Comparison of ENCODE assay signal across 14 cellular contexts in genomic region chr4:84032372-84032771, GRCh38.
DNase-seq lines count a peak whose midpoint lies in the region; ATAC-seq and TF ChIP-seq lines count a peak whose summit lies in the region.
"Had no signal": no experiment of that assay in that cellular context is flagged by ENCODE, and none has a peak within 500 bp of the region (broad histone marks: within the 10 kb centered on the region; RNA-seq: fewer than 3 reads in every experiment).

No MANE protein-coding gene starts in this region.

- H3K4me3 Mint-ChIP-seq in CD4-positive, alpha-beta T cell, result no peak overlapping the region
- H3K4me3 Mint-ChIP-seq in activated CD4-positive, alpha-beta T cell treated with anti-CD3 and anti-CD28 coated beads for 36 hours, result no peak overlapping the region

- no peak for TF ChIP-seq CTCF in CD4-positive, alpha-beta T cell (IDR thresholded peaks at IDR 0.05)

- CTCF ChIA-PET in CD4-positive, alpha-beta T cell (lab: Charles Lee), result no interaction called here
- CTCF ChIA-PET in activated CD4-positive, alpha-beta T cell treated with anti-CD3 and anti-CD28 coated beads for 36 hours (lab: Charles Lee), result no interaction called here

- no peaks in the 10 kb centered on the region for H3K36me3 Mint-ChIP-seq in CD4-positive, alpha-beta T cell (ENCODE audit: low read depth)
- H3K36me3 Mint-ChIP-seq in activated CD4-positive, alpha-beta T cell treated with anti-CD3 and anti-CD28 coated beads for 36 hours (ENCODE audit: low read depth), result no peaks in the 10 kb centered on the region

- no peaks in the 10 kb centered on the region for H3K9me3 Mint-ChIP-seq in CD4-positive, alpha-beta T cell
- H3K9me3 Mint-ChIP-seq in activated CD4-positive, alpha-beta T cell treated with anti-CD3 and anti-CD28 coated beads for 36 hours (ENCODE audit: low read depth), result no peaks in the 10 kb centered on the region

- no peaks in the 10 kb centered on the region for H3K27me3 ChIP-seq in CD4-positive, alpha-beta T cell (ENCODE audit: control insufficient read depth, insufficient read depth, low read length)
- H3K27me3 ChIP-seq: SJSA1 had no signal

- H3K9me3 ChIP-seq in CD4-positive, alpha-beta T cell (ENCODE audit: control insufficient read depth, low read length), result no peaks in the 10 kb centered on the region
- H3K9me3 ChIP-seq: Caco-2, SJSA1 had no signal

- ATAC-seq in GM19025 (IDR thresholded peaks at IDR 0.05; ENCODE audit: low read depth, unreplicated experiment) (peak; percentile 73), HG02610 (IDR thresholded peaks at IDR 0.05; ENCODE audit: unreplicated experiment) (peak; percentile 80), HG03378 (IDR thresholded peaks at IDR 0.05; ENCODE audit: unreplicated experiment) (peak; percentile 81), SK-N-SH treated with all-trans-retinoic acid at 6 μM for 48 hours (no peak), GM19324 (IDR thresholded peaks at IDR 0.05; ENCODE audit: low FRiP score, unreplicated experiment) (no peak)
- no peak for ATAC-seq in CD4-positive, alpha-beta T cell (ENCODE audit: poor library complexity)
- ATAC-seq in activated CD4-positive, alpha-beta T cell treated with anti-CD3 and anti-CD28 coated beads for 36 hours, result no peak
- ATAC-seq: left cardiac atrium had no signal

- H3K27me3 Mint-ChIP-seq in CD4-positive, alpha-beta T cell, result no peaks in the 10 kb centered on the region
- no peaks in the 10 kb centered on the region for H3K27me3 Mint-ChIP-seq in activated CD4-positive, alpha-beta T cell treated with anti-CD3 and anti-CD28 coated beads for 36 hours

- intact Hi-C loops in CD4-positive, alpha-beta T cell (cut with DNase I, micrococcal nuclease), result no loop called here
- intact Hi-C loops in activated CD4-positive, alpha-beta T cell treated with anti-CD3 and anti-CD28 coated beads for 36 hours (cut with DNase I, micrococcal nuclease), result no loop called here

- DNase-seq in cerebellum (ENCODE audit: low spot score), result peak; percentile 41
- DNase-seq in CD4-positive, alpha-beta T cell, result no peak
- DNase-seq in activated CD4-positive, alpha-beta T cell treated with anti-CD3 and anti-CD28 coated beads for 36 hours, result no peak
- DNase-seq: activated naive CD4-positive, alpha-beta T cell; Caco-2; left cardiac atrium; NCI-H187 treated with DMSO at 0.1 percent for 48 hours; stimulated activated CD4-positive, alpha-beta T cell treated with anti-CD3 and anti-CD28 coated beads, Interleukin-1b, Interleukin-23, amount 100 ng/mL, for 48 hours had no signal

- no peak overlapping the region for H3K27ac ChIP-seq in CD4-positive, alpha-beta T cell (ENCODE audit: low read depth, low read length)
- H3K27ac ChIP-seq: SJSA1 had no signal

- H3K4me1 Mint-ChIP-seq in CD4-positive, alpha-beta T cell (ENCODE audit: low read depth), result no peaks in the 10 kb centered on the region
- no peaks in the 10 kb centered on the region for H3K4me1 Mint-ChIP-seq in activated CD4-positive, alpha-beta T cell treated with anti-CD3 and anti-CD28 coated beads for 36 hours

- POLR2A ChIA-PET in CD4-positive, alpha-beta T cell (lab: Charles Lee), result no interaction called here
- POLR2A ChIA-PET in activated CD4-positive, alpha-beta T cell treated with anti-CD3 and anti-CD28 coated beads for 36 hours (lab: Charles Lee), result no interaction called here

- no peak overlapping the region for H3K27ac Mint-ChIP-seq in CD4-positive, alpha-beta T cell
- H3K27ac Mint-ChIP-seq in activated CD4-positive, alpha-beta T cell treated with anti-CD3 and anti-CD28 coated beads for 36 hours, result no peak overlapping the region

TF ChIP-seq in SK-N-SH treated with all-trans-retinoic acid at 6 μM for 48 hours, 23 proteins besides CTCF, POLR2A, EP300 and RAD21:
- TF ChIP-seq POU6F1 (CRISPR knock-in tag; IDR thresholded peaks at IDR 0.05; ENCODE audit: borderline replicate concordance, low read depth) (no peak), ISL1 (CRISPR knock-in tag; IDR thresholded peaks at IDR 0.05) (no peak), ZC3H10 (CRISPR knock-in tag; IDR thresholded peaks at IDR 0.05) (no peak), ESRRG (CRISPR knock-in tag; IDR thresholded peaks at IDR 0.05) (no peak), ZNF70 (CRISPR knock-in tag; IDR thresholded peaks at IDR 0.05) (no peak), ZNF8 (CRISPR knock-in tag; IDR thresholded peaks at IDR 0.05) (no peak), CSDC2 (CRISPR knock-in tag; IDR thresholded peaks at IDR 0.05) (no peak), PPARA (CRISPR knock-in tag; IDR thresholded peaks at IDR 0.05; ENCODE audit: borderline replicate concordance) (no peak), RARB (CRISPR knock-in tag; IDR thresholded peaks at IDR 0.05) (no peak), BACH2 (CRISPR knock-in tag; IDR thresholded peaks at IDR 0.05; ENCODE audit: borderline replicate concordance) (no peak), PATZ1 (CRISPR knock-in tag; IDR thresholded peaks at IDR 0.05; ENCODE audit: borderline replicate concordance) (no peak), TOX (CRISPR knock-in tag; IDR thresholded peaks at IDR 0.05; ENCODE audit: borderline replicate concordance) (no peak)
- TF ChIP-seq, protein P1, sequence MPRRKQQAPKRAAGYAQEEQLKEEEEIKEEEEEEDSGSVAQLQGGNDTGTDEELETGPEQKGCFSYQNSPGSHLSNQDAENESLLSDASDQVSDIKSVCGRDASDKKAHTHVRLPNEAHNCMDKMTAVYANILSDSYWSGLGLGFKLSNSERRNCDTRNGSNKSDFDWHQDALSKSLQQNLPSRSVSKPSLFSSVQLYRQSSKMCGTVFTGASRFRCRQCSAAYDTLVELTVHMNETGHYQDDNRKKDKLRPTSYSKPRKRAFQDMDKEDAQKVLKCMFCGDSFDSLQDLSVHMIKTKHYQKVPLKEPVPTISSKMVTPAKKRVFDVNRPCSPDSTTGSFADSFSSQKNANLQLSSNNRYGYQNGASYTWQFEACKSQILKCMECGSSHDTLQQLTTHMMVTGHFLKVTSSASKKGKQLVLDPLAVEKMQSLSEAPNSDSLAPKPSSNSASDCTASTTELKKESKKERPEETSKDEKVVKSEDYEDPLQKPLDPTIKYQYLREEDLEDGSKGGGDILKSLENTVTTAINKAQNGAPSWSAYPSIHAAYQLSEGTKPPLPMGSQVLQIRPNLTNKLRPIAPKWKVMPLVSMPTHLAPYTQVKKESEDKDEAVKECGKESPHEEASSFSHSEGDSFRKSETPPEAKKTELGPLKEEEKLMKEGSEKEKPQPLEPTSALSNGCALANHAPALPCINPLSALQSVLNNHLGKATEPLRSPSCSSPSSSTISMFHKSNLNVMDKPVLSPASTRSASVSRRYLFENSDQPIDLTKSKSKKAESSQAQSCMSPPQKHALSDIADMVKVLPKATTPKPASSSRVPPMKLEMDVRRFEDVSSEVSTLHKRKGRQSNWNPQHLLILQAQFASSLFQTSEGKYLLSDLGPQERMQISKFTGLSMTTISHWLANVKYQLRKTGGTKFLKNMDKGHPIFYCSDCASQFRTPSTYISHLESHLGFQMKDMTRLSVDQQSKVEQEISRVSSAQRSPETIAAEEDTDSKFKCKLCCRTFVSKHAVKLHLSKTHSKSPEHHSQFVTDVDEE (CRISPR knock-in tag; IDR thresholded peaks at IDR 0.05), result no peak

Comparison
In these comparisons a context has a peak if more than half of its experiments do, and no peak if none do; other contexts are left out.
1. ATAC-seq: peak in GM19025 (single experiment), HG02610 (single experiment) and HG03378 (single experiment); none in SK-N-SH treated with all-trans-retinoic acid at 6 μM for 48 hours (single experiment), CD4-positive, alpha-beta T cell (single experiment), GM19324 (single experiment) and activated CD4-positive, alpha-beta T cell treated with anti-CD3 and anti-CD28 coated beads for 36 hours (single experiment).